ENCODE assay signal across 9 cellular contexts in the genomic region with DNA sequence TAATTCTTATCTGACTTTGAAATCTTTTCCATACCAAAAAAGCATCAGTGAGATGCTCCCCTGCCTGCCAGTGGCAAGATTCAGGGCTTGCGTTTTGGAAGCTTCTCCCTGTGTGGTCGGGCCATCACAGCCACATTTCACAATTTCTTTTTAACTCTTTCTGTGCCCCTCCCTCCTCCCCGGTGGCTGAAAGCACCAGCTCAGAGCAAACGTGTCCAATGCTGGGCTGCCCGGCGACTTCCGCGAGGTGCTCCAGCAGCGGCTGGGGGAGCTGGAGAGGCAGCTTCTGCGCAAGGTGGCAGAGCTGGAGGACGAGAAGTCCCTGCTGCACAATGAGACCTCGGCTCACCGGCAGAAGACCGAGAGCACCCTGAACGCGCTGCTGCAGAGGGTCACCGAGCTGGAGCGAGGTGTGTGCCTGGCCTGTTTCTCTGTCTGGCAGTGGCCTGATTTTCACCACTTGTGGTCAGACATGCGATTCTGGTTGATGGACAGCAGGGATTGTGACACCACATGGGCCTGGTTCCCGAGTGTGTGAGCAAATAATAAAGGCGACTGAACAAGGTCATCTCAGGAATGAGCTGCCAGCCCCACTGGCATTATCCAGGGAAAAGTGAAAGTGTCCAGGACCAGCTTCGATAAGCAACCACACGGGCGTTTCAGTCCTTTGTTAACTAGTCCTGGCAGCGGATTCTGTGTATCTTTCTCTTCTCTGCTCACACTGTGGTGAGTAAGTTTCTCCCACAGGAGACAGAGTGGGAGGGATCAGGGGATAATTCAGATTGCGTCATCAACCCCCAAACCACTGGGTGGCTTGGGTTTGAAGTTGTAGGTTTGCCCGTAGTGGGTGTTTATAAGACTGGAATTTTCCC. TPM values are rescaled to one million over a fixed set of nuclear protein-coding genes. Genes with fewer than 3 reads are reported as not detected.
DNase-seq lines count a peak whose midpoint lies in the region; ATAC-seq, FAIRE-seq and TF ChIP-seq lines count a peak whose summit lies in the region.
"Had no signal": no experiment of that assay in that cellular context is flagged by ENCODE, and none has a peak within 500 bp of the region (broad histone marks: within the 10 kb centered on the region; RNA-seq: fewer than 3 reads in every experiment).

No MANE protein-coding gene starts in this region.

- H3K4me1 ChIP-seq in BLaER1 = peaks cover 30% of the 10 kb centered on the region
- peaks cover 7% of the 10 kb centered on the region for H3K4me1 ChIP-seq in astrocyte (ENCODE audit: insufficient read depth, low read length)
- no peaks in the 10 kb centered on the region for H3K4me1 ChIP-seq in mucosa of descending colon (ENCODE audit: low read depth)
- H3K4me1 ChIP-seq in effector memory CD4-positive, alpha-beta T cell (ENCODE audit: control insufficient read depth, insufficient read depth, low read length, poor library complexity, severe bottlenecking) = no peaks in the 10 kb centered on the region

- TF ChIP-seq CTCF in astrocyte (IDR thresholded peaks at IDR 0.05; ENCODE audit: insufficient read depth, low read depth, low read length) (no peak), mucosa of descending colon (IDR thresholded peaks at IDR 0.05) (no peak)

- H3K36me3 Mint-ChIP-seq in astrocyte (ENCODE audit: low read depth, unreplicated experiment) = no peaks in the 10 kb centered on the region

- H3K4me2 ChIP-seq in BLaER1 (peak overlapping the region; percentile 29), astrocyte (ENCODE audit: low read length) (peak overlapping the region; percentile 80)

- H3K9me3 Mint-ChIP-seq in astrocyte (ENCODE audit: unreplicated experiment) = no peaks in the 10 kb centered on the region

- DNase-seq in LHCN-M2 (ENCODE audit: low read depth) (peak; percentile 93), astrocyte (ENCODE audit: low read depth) (peak; percentile 57), mucosa of descending colon (no peak), epidermal melanocyte (ENCODE audit: insufficient read length, low spot score) (no peak), NCI-H345 treated with DMSO at 0.1 percent for 48 hours (lab: John Stamatoyannopoulos, UW; ENCODE audit: unreplicated experiment) (no peak), midbrain (lab: John Stamatoyannopoulos, UW) (no peak)
- no peak for DNase-seq in effector memory CD4-positive, alpha-beta T cell
- DNase-seq: activated T-cell treated with anti-CD3 and anti-CD28 coated beads for 4 hours had no signal

- ATAC-seq in mucosa of descending colon = peak; percentile 14

- no peaks in the 10 kb centered on the region for H3K79me2 ChIP-seq in astrocyte (ENCODE audit: insufficient read depth, low read length)

- H3K27me3 ChIP-seq in BLaER1 (no peaks in the 10 kb centered on the region), astrocyte (ENCODE audit: insufficient read depth, low read length) (peaks cover 26% of the 10 kb centered on the region)
- no peaks in the 10 kb centered on the region for H3K27me3 ChIP-seq in effector memory CD4-positive, alpha-beta T cell (replicated peaks; ENCODE audit: control insufficient read depth, insufficient read depth, low read length, poor library complexity, severe bottlenecking)

- intact Hi-C loops in mucosa of descending colon (cut with DNase I, micrococcal nuclease) = no loop called here

- H3K4me3 ChIP-seq in BLaER1 = no peak overlapping the region
- H3K4me3 ChIP-seq in astrocyte (ENCODE audit: insufficient read depth, low read depth, low read length) = peak overlapping the region; percentile 38
- H3K4me3 ChIP-seq in mucosa of descending colon = no peak overlapping the region
- no peak overlapping the region for H3K4me3 ChIP-seq in effector memory CD4-positive, alpha-beta T cell (ENCODE audit: insufficient read depth, low read depth, low read length, poor library complexity, severe bottlenecking)

- H3K9me3 ChIP-seq in BLaER1 (peaks cover 20% of the 10 kb centered on the region), astrocyte (ENCODE audit: insufficient read depth, low read depth, low read length) (no peaks in the 10 kb centered on the region), mucosa of descending colon (no peaks in the 10 kb centered on the region)
- H3K9me3 ChIP-seq in effector memory CD4-positive, alpha-beta T cell (ENCODE audit: control insufficient read depth, low read length) = no peaks in the 10 kb centered on the region

- H3K27me3 Mint-ChIP-seq in astrocyte (ENCODE audit: low read depth, unreplicated experiment) = peaks cover 78% of the 10 kb centered on the region

- H3K27ac ChIP-seq in BLaER1 (no peak overlapping the region), astrocyte (ENCODE audit: low read depth, low read length) (no peak overlapping the region)
- H3K27ac ChIP-seq in effector memory CD4-positive, alpha-beta T cell (ENCODE audit: insufficient read depth, low read length, poor library complexity, severe bottlenecking) = no peak overlapping the region

- no peak overlapping the region for H3K27ac Mint-ChIP-seq in astrocyte (ENCODE audit: unreplicated experiment)

- no peak for FAIRE-seq in astrocyte (lab: Jason Lieb, UNC)

- H3K9ac ChIP-seq in BLaER1 = no peak overlapping the region
- H3K9ac ChIP-seq in astrocyte (ENCODE audit: low read length) = no peak overlapping the region

- H3K4me3 Mint-ChIP-seq in astrocyte (ENCODE audit: unreplicated experiment) = no peak overlapping the region

- H3K4me1 Mint-ChIP-seq in astrocyte (ENCODE audit: low read depth, unreplicated experiment) = peaks cover 11% of the 10 kb centered on the region

- H3K36me3 ChIP-seq in BLaER1 = no peaks in the 10 kb centered on the region
- H3K36me3 ChIP-seq in astrocyte (ENCODE audit: insufficient read depth, low read length) = no peaks in the 10 kb centered on the region
- H3K36me3 ChIP-seq in mucosa of descending colon (ENCODE audit: low read depth) = no peaks in the 10 kb centered on the region
- H3K36me3 ChIP-seq in effector memory CD4-positive, alpha-beta T cell (ENCODE audit: control insufficient read depth, insufficient read depth, low read length) = no peaks in the 10 kb centered on the region

- H4K20me1 ChIP-seq in BLaER1 (no peaks in the 10 kb centered on the region), astrocyte (ENCODE audit: insufficient read depth, low read length) (no peaks in the 10 kb centered on the region)

- peak overlapping the region; percentile 46 for H2AFZ ChIP-seq in astrocyte (ENCODE audit: low read depth, low read length)

RNA-seq across cellular contexts. Expression of gene NPTX2, which starts 2.6 kb away (rescaled TPM):
- total RNA-seq in LHCN-M2 (2014; rRNA removed) (3,060 and 3,846 TPM in 2 replicates), astrocyte (2.4 and 4.2 TPM in 2 replicates), mucosa of descending colon (10 to 100 TPM in 1 of 3 donors, 1 to 10 TPM in 2; 2.2 to 15.5 (median 3.7) TPM)
- 307 TPM for polyA plus RNA-seq in LHCN-M2 (2012)

Comparison
In these comparisons a context has a peak if more than half of its experiments do, and no peak if none do; other contexts are left out.
1. DNase-seq: peak in LHCN-M2 (single experiment) and astrocyte (single experiment); none in mucosa of descending colon (0 of 3), effector memory CD4-positive, alpha-beta T cell (0 of 3), epidermal melanocyte (single experiment), NCI-H345 treated with DMSO at 0.1 percent for 48 hours (single experiment) and midbrain (single experiment).
2. RNA of gene NPTX2, which starts 2.6 kb away (total RNA-seq): 3,060 to 3,846 TPM in LHCN-M2; 2.2 to 15.5 TPM in mucosa of descending colon and 2.4 to 4.2 TPM in astrocyte; every median in the first group is over 100 times any median in the second.